26 cellular contexts compared by ENCODE assay signal in the genomic region with DNA sequence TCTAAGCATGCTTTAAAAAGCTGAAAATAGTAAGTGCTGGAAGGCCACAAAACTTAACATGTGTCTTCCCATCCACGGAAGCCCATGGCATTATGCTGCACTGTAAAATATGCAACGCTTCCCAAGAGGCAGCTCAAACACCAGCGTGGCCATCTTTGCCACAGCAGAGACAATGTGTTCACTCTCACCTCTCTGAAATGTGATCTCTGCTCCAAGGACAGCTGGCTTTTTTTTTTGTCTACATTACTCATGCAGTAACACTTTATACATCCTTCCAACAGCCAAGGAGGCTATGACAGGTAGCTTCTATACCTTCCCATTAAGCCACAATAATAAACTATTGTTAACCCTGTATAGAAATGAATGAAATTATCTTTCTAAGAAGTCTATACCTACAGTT. TPM values are rescaled to one million over a fixed set of nuclear protein-coding genes. Genes with fewer than 3 reads are reported as not detected.
A peak's percentile ranks its signal among the peaks of the same experiment; 100 is the strongest.
DNase-seq lines count a peak whose midpoint lies in the region; ATAC-seq and TF ChIP-seq lines count a peak whose summit lies in the region.
"Had no signal": no experiment of that assay in that cellular context is flagged by ENCODE, and none has a peak within 500 bp of the region (broad histone marks: within the 10 kb centered on the region; RNA-seq: fewer than 3 reads in every experiment).

No MANE protein-coding gene starts in this region.

- H3K27ac ChIP-seq in cardiac muscle cell (peak overlapping the region; percentile 49), skeletal muscle tissue (ENCODE audit: low read depth, low read length) (peak overlapping the region; percentile 4)
- H3K27ac ChIP-seq in naive thymus-derived CD4-positive, alpha-beta T cell (ENCODE audit: low read depth, low read length): no peak overlapping the region
- H3K27ac ChIP-seq: tibial nerve had no signal

- no peaks in the 10 kb centered on the region for H3K36me3 ChIP-seq in cardiac muscle cell
- H3K36me3 ChIP-seq in skeletal muscle tissue (ENCODE audit: control insufficient read depth in 3 of 3, insufficient read depth in 3 of 3, low read length in 3 of 3): no peaks in the 10 kb centered on the region
- H3K36me3 ChIP-seq in naive thymus-derived CD4-positive, alpha-beta T cell (ENCODE audit: control insufficient read depth in 2 of 3, insufficient read depth in 3 of 3, low read length in 3 of 3): peaks cover 0 to 13% (median 0%) of the 10 kb centered on the region in 3 experiments
- H3K36me3 ChIP-seq: HAP-1 had no signal

- TF ChIP-seq CTCF in cardiac muscle cell (IDR thresholded peaks at IDR 0.05; ENCODE audit: low read depth, low read length): no peak
- TF ChIP-seq CTCF in epithelial cell of esophagus (IDR thresholded peaks at IDR 0.05; ENCODE audit: insufficient read depth, low read depth, low read length, missing control alignments): no peak

- H3K9me3 ChIP-seq in cardiac muscle cell (ENCODE audit: low read depth) (no peaks in the 10 kb centered on the region), skeletal muscle tissue (ENCODE audit: control insufficient read depth in 3 of 3, low read length in 3 of 3) (no peaks in the 10 kb centered on the region)
- no peaks in the 10 kb centered on the region for H3K9me3 ChIP-seq in naive thymus-derived CD4-positive, alpha-beta T cell (ENCODE audit: control insufficient read depth in 2 of 3, low read length in 3 of 3)
- H3K9me3 ChIP-seq: HAP-1, tibial nerve had no signal

- ATAC-seq in Right ventricle myocardium superior (ENCODE audit: poor library complexity): no peak
- ATAC-seq in naive thymus-derived CD4-positive, alpha-beta T cell: no peak
- ATAC-seq: natural killer cell treated with Interleukin-12 subunit alpha and Interleukin-12 subunit beta and Interleukin-15 and Interleukin-18, amount 100 ng/mL, for 72 hours; SK-N-SH treated with all-trans-retinoic acid at 6 μM for 48 hours had no signal

- intact Hi-C loops in Right ventricle myocardium superior (cut with DNase I): no loop called here
- intact Hi-C loops in naive thymus-derived CD4-positive, alpha-beta T cell (cut with micrococcal nuclease): loop anchor here in 1 of 2 donors (5.0 kb wide), 1 partner anchor 87 kb away; a partner anchor contains a TSS

- no peak for DNase-seq in cardiac muscle cell (ENCODE audit: low read depth in 1 of 2, low spot score in 1 of 2)
- DNase-seq in Right ventricle myocardium superior: no peak
- DNase-seq in NCI-H2107 treated with DMSO at 0.1 percent for 48 hours (lab: John Stamatoyannopoulos, UW; ENCODE audit: unreplicated experiment): peak; percentile 48
- peak; percentile 39 for DNase-seq in epithelial cell of esophagus (ENCODE audit: low read depth)
- DNase-seq in NCI-H146 treated with DMSO at 0.1 percent for 48 hours (lab: John Stamatoyannopoulos, UW; ENCODE audit: unreplicated experiment): no peak
- no peak for DNase-seq in naive thymus-derived CD4-positive, alpha-beta T cell
- no peak for DNase-seq in midbrain (lab: John Stamatoyannopoulos, UW)
- DNase-seq: activated CD4-positive, alpha-beta T cell treated with anti-CD3 and anti-CD28 coated beads for 4 hours; activated gamma-delta T cell treated with Interleukin-2 at 50 U/mL for 16 hours; CD8-positive, alpha-beta memory T cell; cerebellar nuclear complex; DMS79; GDM1; islet precursor cell; KG1; NCI-H1436 treated with DMSO at 0.1 percent for 48 hours; NCI-H2227 treated with DMSO at 0.1 percent for 48 hours; NCI-H774; stimulated activated CD4-positive, alpha-beta T cell treated with anti-CD3 and anti-CD28 coated beads, Interleukin-2, amount 100 ng/mL, for 24 hours had no signal

- peaks cover 0 to 20% (median 8%) of the 10 kb centered on the region in 7 donors for H3K4me1 Mint-ChIP-seq in naive thymus-derived CD4-positive, alpha-beta T cell

- H3K9me3 Mint-ChIP-seq in naive thymus-derived CD4-positive, alpha-beta T cell: peaks cover 0 to 1% (median 0%) of the 10 kb centered on the region in 11 donors
- H3K9me3 Mint-ChIP-seq: CD8-positive, alpha-beta memory T cell; mesothelial cell of epicardium; natural killer cell treated with Interleukin-12 subunit alpha and Interleukin-12 subunit beta and Interleukin-15 and Interleukin-18, amount 100 ng/mL, for 72 hours had no signal

- no peaks in the 10 kb centered on the region for H3K27me3 Mint-ChIP-seq in naive thymus-derived CD4-positive, alpha-beta T cell
- H3K27me3 Mint-ChIP-seq: B cell; CD8-positive, alpha-beta memory T cell; natural killer cell treated with Interleukin-12 subunit alpha and Interleukin-12 subunit beta and Interleukin-15 and Interleukin-18, amount 100 ng/mL, for 72 hours had no signal

- H3K4me3 ChIP-seq in cardiac muscle cell (no peak overlapping the region), epithelial cell of esophagus (ENCODE audit: low read length) (no peak overlapping the region), skeletal muscle tissue (ENCODE audit: low read length in 3 of 3) (no peak overlapping the region)
- no peak overlapping the region for H3K4me3 ChIP-seq in naive thymus-derived CD4-positive, alpha-beta T cell (ENCODE audit: low read length)
- H3K4me3 ChIP-seq: HAP-1, tibial nerve had no signal

- H3K4me3 Mint-ChIP-seq in naive thymus-derived CD4-positive, alpha-beta T cell: no peak overlapping the region
- H3K4me3 Mint-ChIP-seq: B cell; CD8-positive, alpha-beta memory T cell; mesothelial cell of epicardium; natural killer cell treated with Interleukin-12 subunit alpha and Interleukin-12 subunit beta and Interleukin-15 and Interleukin-18, amount 100 ng/mL, for 72 hours had no signal

- no peak overlapping the region for H3K27ac Mint-ChIP-seq in naive thymus-derived CD4-positive, alpha-beta T cell
- H3K27ac Mint-ChIP-seq: B cell; mesothelial cell of epicardium; natural killer cell treated with Interleukin-12 subunit alpha and Interleukin-12 subunit beta and Interleukin-15 and Interleukin-18, amount 100 ng/mL, for 72 hours had no signal

- H3K36me3 Mint-ChIP-seq in naive thymus-derived CD4-positive, alpha-beta T cell: peaks cover 6 to 41% (median 13%) of the 10 kb centered on the region in 5 donors
- H3K36me3 Mint-ChIP-seq: natural killer cell treated with Interleukin-12 subunit alpha and Interleukin-12 subunit beta and Interleukin-15 and Interleukin-18, amount 100 ng/mL, for 72 hours had no signal

- H3K27me3 ChIP-seq in cardiac muscle cell (no peaks in the 10 kb centered on the region), skeletal muscle tissue (ENCODE audit: control insufficient read depth in 3 of 3, insufficient read depth in 3 of 3, low read length in 3 of 3) (no peaks in the 10 kb centered on the region)
- H3K27me3 ChIP-seq in naive thymus-derived CD4-positive, alpha-beta T cell (ENCODE audit: control insufficient read depth in 2 of 2, insufficient read depth in 2 of 2, low read length in 2 of 2): no peaks in the 10 kb centered on the region
- H3K27me3 ChIP-seq: tibial nerve had no signal

- CTCF ChIA-PET in naive thymus-derived CD4-positive, alpha-beta T cell (lab: Charles Lee): no interaction called here

- H3K4me1 ChIP-seq in cardiac muscle cell (ENCODE audit: low read depth) (no peaks in the 10 kb centered on the region), skeletal muscle tissue (ENCODE audit: control insufficient read depth in 3 of 3, insufficient read depth in 3 of 3, low read length in 3 of 3) (peaks cover 0 to 3% (median 2%) of the 10 kb centered on the region in 3 donors)
- no peaks in the 10 kb centered on the region for H3K4me1 ChIP-seq in naive thymus-derived CD4-positive, alpha-beta T cell (ENCODE audit: control insufficient read depth in 2 of 2, insufficient read depth in 2 of 2, low read length in 2 of 2)
- H3K4me1 ChIP-seq: tibial nerve had no signal

- POLR2A ChIA-PET in naive thymus-derived CD4-positive, alpha-beta T cell (lab: Charles Lee): no interaction called here

- no peak overlapping the region for H3K9ac ChIP-seq in skeletal muscle tissue (ENCODE audit: low read depth in 1 of 3, low read length in 3 of 3)

RNA-seq across cellular contexts. Expression of a gene that starts 49.2 kb away (rescaled TPM):
- total RNA-seq in cardiac muscle cell: 10.2 and 12.0 TPM in 2 replicates
- polyA plus RNA-seq in cardiac muscle cell: 10.8 and 14.9 TPM in 2 replicates
- 9.9 TPM for total RNA-seq in Right ventricle myocardium superior
- total RNA-seq in skeletal muscle tissue: 14.1 TPM
- total RNA-seq in naive thymus-derived CD4-positive, alpha-beta T cell: 10 to 100 TPM in 4 of 5 experiments, 1 to 10 TPM in 1; 9.6 to 26.2 (median 22.6) TPM
- 10 to 100 TPM; 31.4 to 39.2 TPM for polyA plus RNA-seq in naive thymus-derived CD4-positive, alpha-beta T cell

Comparison
In these comparisons a context has a peak if more than half of its experiments do, and no peak if none do; other contexts are left out.
1. DNase-seq: peak in NCI-H2107 treated with DMSO at 0.1 percent for 48 hours (single experiment) and epithelial cell of esophagus (single experiment); none in cardiac muscle cell (0 of 2), Right ventricle myocardium superior (single experiment), NCI-H146 treated with DMSO at 0.1 percent for 48 hours (single experiment), naive thymus-derived CD4-positive, alpha-beta T cell (0 of 9) and midbrain (single experiment).